Comparison of ENCODE assay signal across 8 cellular contexts in genomic region chr7:121107923-121108498, GRCh38.
DNase-seq lines count a peak whose midpoint lies in the region; ATAC-seq and TF ChIP-seq lines count a peak whose summit lies in the region.

No MANE protein-coding gene starts in this region.

- no peaks in the 10 kb centered on the region for H3K9me3 ChIP-seq in esophagus squamous epithelium

- no peak for TF ChIP-seq POLR2A in esophagus squamous epithelium (IDR thresholded peaks at IDR 0.05)

- H3K36me3 Mint-ChIP-seq in neural crest cell (ENCODE audit: low read depth) = no peaks in the 10 kb centered on the region

- no peak overlapping the region for H3K27ac ChIP-seq in esophagus squamous epithelium

- H3K4me3 Mint-ChIP-seq in neural crest cell = no peak overlapping the region

- no peaks in the 10 kb centered on the region for H3K4me1 ChIP-seq in esophagus squamous epithelium

- H3K27ac Mint-ChIP-seq in neural crest cell (ENCODE audit: unreplicated experiment) = no peak overlapping the region

- H3K36me3 ChIP-seq in esophagus squamous epithelium = no peaks in the 10 kb centered on the region

- DNase-seq in AG10803 (ENCODE audit: low read depth) (peak; percentile 73), GM13977 (ENCODE audit: low spot score) (peak; percentile 21), NAMALWA (ENCODE audit: low spot score) (peak; percentile 88), esophagus squamous epithelium (lab: John Stamatoyannopoulos, UW) (no peak), neural crest cell (ENCODE audit: low read depth, low spot score) (no peak), HK-2 (ENCODE audit: unreplicated experiment) (no peak)

- peak; percentile 86 for TF ChIP-seq CTCF in AG10803 (conservative IDR thresholded peaks at IDR 0.05; ENCODE audit: low read length)
- TF ChIP-seq CTCF in GM13977 (IDR thresholded peaks at IDR 0.05; ENCODE audit: extremely low read depth, insufficient read depth, missing control alignments) = peak; percentile 77
- peak; percentile 60 to 77 (median 68) for TF ChIP-seq CTCF in esophagus squamous epithelium (IDR thresholded peaks at IDR 0.05)
- TF ChIP-seq CTCF in neural crest cell (conservative IDR thresholded peaks at IDR 0.05) = peak; percentile 89

- H3K4me1 Mint-ChIP-seq in neural crest cell = peaks cover 14% of the 10 kb centered on the region

- H3K27me3 ChIP-seq in esophagus squamous epithelium = no peaks in the 10 kb centered on the region

- H3K4me3 ChIP-seq in AG10803 (ENCODE audit: low read length) (no peak overlapping the region), esophagus squamous epithelium (no peak overlapping the region)

- peak; percentile 95 for ATAC-seq in HG02678 (IDR thresholded peaks at IDR 0.05; ENCODE audit: unreplicated experiment)
- peak; percentile 100 for ATAC-seq in SK-N-SH treated with all-trans-retinoic acid at 6 μM for 48 hours

- peaks cover 2% of the 10 kb centered on the region for H3K9me3 Mint-ChIP-seq in neural crest cell

- in situ Hi-C loops in GM13977 (cut with MboI; ENCODE audit: low pct_unique_long_range_greater_than_20kb, low sequenced_read_pairs, unreplicated experiment) = loop anchor here (25.0 kb wide), 1 partner anchor 321 kb away; no protein-coding TSS in a partner anchor

- intact Hi-C loops in esophagus squamous epithelium (cut with DNase I) = no loop called here

- 44 to 48% methylated on average over 1 of the region's 1 CpG for WGBS in esophagus squamous epithelium, 2 donors

- H3K27me3 Mint-ChIP-seq in neural crest cell (ENCODE audit: low read depth) = no peaks in the 10 kb centered on the region

TF ChIP-seq in SK-N-SH treated with all-trans-retinoic acid at 6 μM for 48 hours, 23 proteins besides CTCF, POLR2A, EP300 and RAD21:
- TF ChIP-seq ZNF565 (CRISPR knock-in tag; conservative IDR thresholded peaks at IDR 0.05; ENCODE audit: low read depth) (no peak), POU6F1 (CRISPR knock-in tag; IDR thresholded peaks at IDR 0.05; ENCODE audit: borderline replicate concordance, low read depth) (no peak)
TF ChIP-seq in SK-N-SH treated with all-trans-retinoic acid at 6 μM for 48 hours: peak in this region for 0.

Comparison
In these comparisons a context has a peak if more than half of its experiments do, and no peak if none do; other contexts are left out.
1. DNase-seq: peak in AG10803 (single experiment), GM13977 (single experiment) and NAMALWA (single experiment); none in esophagus squamous epithelium (single experiment), neural crest cell (single experiment) and HK-2 (single experiment).
2. Peak in every context shown above with its lines, with median percentiles within 50 percentile points of each other: CTCF ChIP-seq.